Comparison of ENCODE assay signal across 25 cellular contexts in the genomic region with DNA sequence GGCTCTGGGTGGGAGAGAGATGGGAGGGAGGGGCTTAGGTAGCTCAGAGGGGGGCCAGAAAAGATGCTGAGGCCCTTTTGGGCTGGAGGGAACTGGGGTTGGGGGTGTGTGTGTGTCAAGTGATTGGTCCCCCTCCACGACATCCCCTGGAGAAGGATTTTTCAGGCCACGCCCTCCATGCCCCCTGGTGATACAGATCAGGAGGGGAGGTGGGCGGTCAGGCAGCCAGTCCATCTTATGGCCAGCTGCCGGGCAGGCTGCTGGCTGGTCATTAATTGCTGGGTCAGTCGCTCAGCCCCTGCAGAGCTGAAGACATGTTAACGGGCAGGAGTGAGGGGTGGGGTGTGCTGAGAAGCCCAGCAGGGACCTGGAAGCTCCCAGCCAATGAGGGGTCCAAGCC. TPM values are rescaled to one million over a fixed set of nuclear protein-coding genes. Genes with fewer than 3 reads are reported as not detected.
DNase-seq lines count a peak whose midpoint lies in the region; ATAC-seq and TF ChIP-seq lines count a peak whose summit lies in the region.
"Had no signal": no experiment of that assay in that cellular context is flagged by ENCODE, and none has a peak within 500 bp of the region (broad histone marks: within the 10 kb centered on the region; RNA-seq: fewer than 3 reads in every experiment).

No MANE protein-coding gene starts in this region.

- no peaks in the 10 kb centered on the region for H3K9me3 ChIP-seq in left ventricle myocardium inferior (replicated peaks)
- no peaks in the 10 kb centered on the region for H3K9me3 ChIP-seq in fibroblast of lung (ENCODE audit: control insufficient read depth, insufficient read depth, low read depth, low read length)
- H3K9me3 ChIP-seq in trophoblast cell (ENCODE audit: insufficient read depth, low read depth, low read length): no peaks in the 10 kb centered on the region
- no peaks in the 10 kb centered on the region for H3K9me3 ChIP-seq in uterus

- peak overlapping the region; percentile 80 for H3K14ac ChIP-seq in trophoblast cell (ENCODE audit: low read length)

- H3K4me3 ChIP-seq in left ventricle myocardium inferior (no peak overlapping the region), fibroblast of lung (replicated peaks in 1 of 4; ENCODE audit: control extremely low read depth in 1 of 4, insufficient read depth in 1 of 4, low read depth in 3 of 4, low read length in 4 of 4) (no peak overlapping the region), trophoblast cell (ENCODE audit: low read depth, low read length) (no peak overlapping the region), uterus (no peak overlapping the region)
- H3K4me3 ChIP-seq: GM23338, skin epidermis had no signal

- TF ChIP-seq POLR2A in uterus (IDR thresholded peaks at IDR 0.05): no peak

- peak overlapping the region; percentile 18 for H3K9ac ChIP-seq in fibroblast of lung (ENCODE audit: insufficient read depth, low read length)
- no peak overlapping the region for H3K9ac ChIP-seq in trophoblast cell (ENCODE audit: low read length)
- H3K9ac ChIP-seq: KMS-11 had no signal

- H3K4me1 ChIP-seq in left ventricle myocardium inferior (peaks cover 86% of the 10 kb centered on the region), fibroblast of lung (ENCODE audit: control insufficient read depth, extremely low read depth, insufficient read depth, low read length) (peaks cover 87% of the 10 kb centered on the region), trophoblast cell (ENCODE audit: control insufficient read depth in 1 of 2, insufficient read depth in 2 of 2, low read length in 2 of 2) (peaks cover 48 to 49% of the 10 kb centered on the region in 2 experiments), uterus (peaks cover 39 to 76% of the 10 kb centered on the region in 2 donors)

- TF ChIP-seq CTCF in left ventricle myocardium inferior (IDR thresholded peaks at IDR 0.05; ENCODE audit: borderline replicate concordance) (no peak), fibroblast of lung (conservative IDR thresholded peaks at IDR 0.05 in 1 of 2, IDR thresholded peaks at IDR 0.05 in 1 of 2; ENCODE audit: low read depth in 1 of 2, low read length in 2 of 2) (no peak), uterus (IDR thresholded peaks at IDR 0.05) (no peak)

- H3K27ac ChIP-seq in left ventricle myocardium inferior (replicated peaks): peak overlapping the region; percentile 89
- peak overlapping the region; percentile 99 for H3K27ac ChIP-seq in fibroblast of lung (ENCODE audit: insufficient read depth, low read length)
- H3K27ac ChIP-seq in trophoblast cell (ENCODE audit: low read depth, low read length): peak overlapping the region; percentile 65
- peak overlapping the region; percentile 97 to 99 for H3K27ac ChIP-seq in uterus
- H3K27ac ChIP-seq: KMS-11 had no signal

- no peak overlapping the region for H3K23ac ChIP-seq in trophoblast cell (ENCODE audit: low read length)

- H3K4ac ChIP-seq in trophoblast cell (ENCODE audit: low read depth, low read length): peak overlapping the region; percentile 76

- no peak for ATAC-seq in left ventricle myocardium superior
- ATAC-seq in HG03097 (IDR thresholded peaks at IDR 0.05; ENCODE audit: low FRiP score, unreplicated experiment): no peak
- ATAC-seq: GM23338 had no signal

- H4K91ac ChIP-seq in trophoblast cell (ENCODE audit: low read depth, low read length): peak overlapping the region; percentile 99

- no peak overlapping the region for H4K12ac ChIP-seq in trophoblast cell (ENCODE audit: low read depth, low read length)

- H3K27me3 ChIP-seq in left ventricle myocardium inferior (ENCODE audit: low read depth) (no peaks in the 10 kb centered on the region), fibroblast of lung (ENCODE audit: control insufficient read depth, insufficient read depth, low read length) (no peaks in the 10 kb centered on the region), trophoblast cell (ENCODE audit: insufficient read depth, low read length) (no peaks in the 10 kb centered on the region), uterus (no peaks in the 10 kb centered on the region)

- H3K79me1 ChIP-seq in trophoblast cell (ENCODE audit: low read length): peaks cover 49% of the 10 kb centered on the region

- H3K79me2 ChIP-seq in fibroblast of lung (ENCODE audit: control insufficient read depth, insufficient read depth, low read length): peaks cover 74% of the 10 kb centered on the region
- H3K79me2 ChIP-seq in trophoblast cell (ENCODE audit: control insufficient read depth, insufficient read depth, low read length, poor library complexity): peaks cover 30% of the 10 kb centered on the region

- H2AFZ ChIP-seq in fibroblast of lung (ENCODE audit: low read length) (no peak overlapping the region), trophoblast cell (ENCODE audit: insufficient read depth, low read length, poor library complexity) (peak overlapping the region; percentile 1)
- H2AFZ ChIP-seq: GM23338 had no signal

- WGBS in trophoblast cell (ENCODE audit: extremely low coverage, insufficient coverage, insufficient read length): no CpG with 5 or more reads among the region's 6 CpGs

- H3K4me2 ChIP-seq in fibroblast of lung (ENCODE audit: extremely low read depth, insufficient read depth, low read length): no peak overlapping the region
- H3K4me2 ChIP-seq in trophoblast cell (ENCODE audit: low read length): no peak overlapping the region
- H3K4me2 ChIP-seq: GM23338, KMS-11 had no signal

- peaks cover 19% of the 10 kb centered on the region for H3K36me3 ChIP-seq in left ventricle myocardium inferior
- H3K36me3 ChIP-seq in fibroblast of lung (ENCODE audit: control insufficient read depth, insufficient read depth, low read length): peaks cover 38% of the 10 kb centered on the region
- H3K36me3 ChIP-seq in trophoblast cell (ENCODE audit: control insufficient read depth in 1 of 2, insufficient read depth in 2 of 2, low read length in 2 of 2): peaks cover 44% of the 10 kb centered on the region in 2 experiments
- H3K36me3 ChIP-seq in uterus: no peaks in the 10 kb centered on the region

- H2AK5ac ChIP-seq in trophoblast cell (ENCODE audit: low read length): peak overlapping the region; percentile 98

- no peaks in the 10 kb centered on the region for H4K20me1 ChIP-seq in fibroblast of lung (ENCODE audit: control insufficient read depth, extremely low read depth, insufficient read depth, low read length)

- peak overlapping the region; percentile 90 for H2BK120ac ChIP-seq in trophoblast cell (ENCODE audit: insufficient read depth, low read length, poor library complexity)

- intact Hi-C loops in left ventricle myocardium inferior (cut with micrococcal nuclease) (no loop called here), left ventricle myocardium superior (cut with micrococcal nuclease) (no loop called here), uterus (cut with DNase I; ENCODE audit: low total_unique reads) (no loop called here)

- H2BK5ac ChIP-seq in trophoblast cell (ENCODE audit: low read depth, low read length, poor library complexity): peak overlapping the region; percentile 93

- no peak for DNase-seq in left ventricle myocardium inferior
- DNase-seq in left ventricle myocardium superior: no peak
- DNase-seq in fibroblast of lung (ENCODE audit: low read depth in 2 of 2): no peak
- DNase-seq in trophoblast cell: no peak
- DNase-seq in uterus: no peak
- no peak for DNase-seq in RKO (ENCODE audit: low spot score)
- DNase-seq in NCI-H748 (lab: John Stamatoyannopoulos, UW; ENCODE audit: unreplicated experiment): no peak
- DNase-seq: activated CD4-positive, alpha-beta T cell treated with anti-CD3 and anti-CD28 coated beads for 4 hours; activated effector memory CD4-positive, alpha-beta T cell treated with Interleukin-2 at 50 U/mL for 16 hours; amniotic stem cell; CD4-positive, CD25-positive, alpha-beta regulatory T cell; DND-41; NCI-H1105; NCI-H526 treated with DMSO at 0.1 percent for 48 hours; T1000 had no signal

- peak overlapping the region; percentile 84 for H2BK12ac ChIP-seq in trophoblast cell (ENCODE audit: low read length)

- H3K18ac ChIP-seq in trophoblast cell (ENCODE audit: low read length): peak overlapping the region; percentile 94

- peak overlapping the region; percentile 83 for H4K8ac ChIP-seq in trophoblast cell (ENCODE audit: low read depth, low read length)

RNA-seq across cellular contexts. Expression of a gene that starts 19.4 kb away (rescaled TPM):
- total RNA-seq in left ventricle myocardium inferior (39.7 TPM), left ventricle myocardium superior (47.8 TPM), fibroblast of lung (151 and 231 TPM in 2 replicates), uterus (100 to 1,000 TPM in 3 of 4 donors, 10 to 100 TPM in 1; 60.2 to 378 (median 235) TPM)
- polyA plus RNA-seq in fibroblast of lung: 77.4 and 347 TPM in 2 replicates
- polyA plus RNA-seq in fibroblast of lung (2012): 109 and 618 TPM in 2 replicates
- 549 and 2,332 TPM in 2 replicates for polyA minus RNA-seq in fibroblast of lung (ENCODE audit: low replicate concordance)
- polyA plus RNA-seq in trophoblast cell (2013): 91.3 and 93.4 TPM in 2 replicates
- total RNA-seq: CD4-positive, CD25-positive, alpha-beta regulatory T cell had no signal

RNA-seq across cellular contexts. Expression of a gene that starts 30.3 kb away (rescaled TPM):
- not detected for total RNA-seq in left ventricle myocardium inferior
- not detected for total RNA-seq in left ventricle myocardium superior
- total RNA-seq in fibroblast of lung: under 0.01 and 0.33 TPM in 2 replicates
- 0.09 and 1.8 TPM in 2 replicates for polyA plus RNA-seq in fibroblast of lung
- polyA plus RNA-seq in fibroblast of lung (2012): 1.6 TPM in 1 of 2 replicates, not detected in the other
- 1.5 TPM in 1 of 2 replicates, not detected in the other for polyA minus RNA-seq in fibroblast of lung (ENCODE audit: low replicate concordance)
- polyA plus RNA-seq in trophoblast cell (2013): 9.7 and 11.3 TPM in 2 replicates
- total RNA-seq in uterus: under 1 TPM; 0.29 to 0.77 (median 0.38) TPM
- total RNA-seq: A673; CD4-positive, CD25-positive, alpha-beta regulatory T cell; epithelial cell of proximal tubule; GM23338; OCI-LY7; omental fat pad; ureter had no signal
- polyA plus RNA-seq: CD4-positive, CD25-positive, alpha-beta regulatory T cell; GM23338 had no signal

RNA-seq across cellular contexts. Expression of a gene that starts 49.9 kb away (rescaled TPM):
- total RNA-seq in left ventricle myocardium inferior (15.5 TPM), left ventricle myocardium superior (20.1 TPM), fibroblast of lung (not detected in 2 replicates), uterus (10 to 100 TPM in 3 of 4 donors, 1 to 10 TPM in 1; 1.0 to 42.9 (median 22.8) TPM)
- 0.07 and 0.15 TPM in 2 replicates for polyA plus RNA-seq in fibroblast of lung
- 0.22 and 0.24 TPM in 2 replicates for polyA plus RNA-seq in fibroblast of lung (2012)
- polyA minus RNA-seq in fibroblast of lung (ENCODE audit: low replicate concordance): not detected in 2 replicates
- 42.3 and 43.7 TPM in 2 replicates for polyA plus RNA-seq in trophoblast cell (2013)
- total RNA-seq: A673; CD4-positive, CD25-positive, alpha-beta regulatory T cell; epithelial cell of proximal tubule; GM23338; OCI-LY7 had no signal

RNA-seq across cellular contexts. Expression of a gene that starts 53.6 kb away (rescaled TPM):
- total RNA-seq in left ventricle myocardium inferior: not detected
- not detected for total RNA-seq in left ventricle myocardium superior
- not detected in 2 replicates for total RNA-seq in fibroblast of lung
- 0.02 TPM in 1 of 2 replicates, not detected in the other for polyA plus RNA-seq in fibroblast of lung
- 0.03 TPM in 1 of 2 replicates, not detected in the other for polyA plus RNA-seq in fibroblast of lung (2012)
- polyA minus RNA-seq in fibroblast of lung (ENCODE audit: low replicate concordance): not detected in 2 replicates
- 0.01 and 0.03 TPM in 2 replicates for polyA plus RNA-seq in trophoblast cell (2013)
- not detected for total RNA-seq in uterus
- total RNA-seq: A673; CD4-positive, CD25-positive, alpha-beta regulatory T cell; epithelial cell of proximal tubule; GM23338; mucosa of gallbladder; OCI-LY7; omental fat pad had no signal
- polyA plus RNA-seq: CD4-positive, CD25-positive, alpha-beta regulatory T cell; GM23338 had no signal
